ENCODE assay signal across 14 cellular contexts in genomic region chr12:9793774-9794395, GRCh38. TPM values are rescaled to one million over a fixed set of nuclear protein-coding genes. Genes with fewer than 3 reads are reported as not detected.
DNase-seq lines count a peak whose midpoint lies in the region; ATAC-seq and TF ChIP-seq lines count a peak whose summit lies in the region.
"Had no signal": no experiment of that assay in that cellular context is flagged by ENCODE, and none has a peak within 500 bp of the region (broad histone marks: within the 10 kb centered on the region; RNA-seq: fewer than 3 reads in every experiment).

No MANE protein-coding gene starts in this region.

- H3K27me3 ChIP-seq in prostate gland (replicated peaks; ENCODE audit: insufficient read depth), result no peaks in the 10 kb centered on the region

- peaks cover 3 to 4% of the 10 kb centered on the region in 2 donors for H3K36me3 Mint-ChIP-seq in activated T-cell treated with anti-CD3 and anti-CD28 coated beads, Interleukin-2, amount 50 U/mL, for 72 hours (ENCODE audit: insufficient read depth in 2 of 2)
- peaks cover 6% of the 10 kb centered on the region in 2 donors for H3K36me3 Mint-ChIP-seq in activated naive CD4-positive, alpha-beta T cell treated with anti-CD3 and anti-CD28 coated beads, Interleukin-2, amount 50 U/mL, for 72 hours
- H3K36me3 Mint-ChIP-seq in stimulated activated effector memory CD8-positive, alpha-beta T cell treated with anti-CD3 and anti-CD28 coated beads, Interleukin-12 subunit alpha, Interleukin-12 subunit beta, amount 100 ng/mL, for 72 hours, result peaks cover 17% of the 10 kb centered on the region

- 79% methylated on average over 8 of the region's 8 CpGs for WGBS in prostate gland

- intact Hi-C loops in prostate gland (cut with DNase I), result no loop called here

- H3K4me1 ChIP-seq in prostate gland (replicated peaks), result no peaks in the 10 kb centered on the region

- H3K27ac Mint-ChIP-seq in activated T-cell treated with anti-CD3 and anti-CD28 coated beads, Interleukin-2, amount 50 U/mL, for 72 hours, result peak overlapping the region; percentile 99
- H3K27ac Mint-ChIP-seq in activated naive CD4-positive, alpha-beta T cell treated with anti-CD3 and anti-CD28 coated beads, Interleukin-2, amount 50 U/mL, for 72 hours, result peak overlapping the region; percentile 53 to 91
- H3K27ac Mint-ChIP-seq in stimulated activated effector memory CD8-positive, alpha-beta T cell treated with anti-CD3 and anti-CD28 coated beads, Interleukin-12 subunit alpha, Interleukin-12 subunit beta, amount 100 ng/mL, for 72 hours, result peak overlapping the region; percentile 78

- no peak for TF ChIP-seq CTCF in prostate gland (IDR thresholded peaks at IDR 0.05)

- no peaks in the 10 kb centered on the region for H3K36me3 ChIP-seq in prostate gland

- peak overlapping the region; percentile 72 to 88 for H3K4me3 Mint-ChIP-seq in activated T-cell treated with anti-CD3 and anti-CD28 coated beads, Interleukin-2, amount 50 U/mL, for 72 hours
- peak overlapping the region; percentile 63 for H3K4me3 Mint-ChIP-seq in stimulated activated effector memory CD8-positive, alpha-beta T cell treated with anti-CD3 and anti-CD28 coated beads, Interleukin-12 subunit alpha, Interleukin-12 subunit beta, amount 100 ng/mL, for 72 hours

- no peaks in the 10 kb centered on the region for H3K9me3 ChIP-seq in prostate gland
- H3K9me3 ChIP-seq: SK-N-SH had no signal

- peaks cover 78% of the 10 kb centered on the region for H3K4me1 Mint-ChIP-seq in activated T-cell treated with anti-CD3 and anti-CD28 coated beads, Interleukin-2, amount 50 U/mL, for 72 hours (ENCODE audit: low read depth)
- H3K4me1 Mint-ChIP-seq in stimulated activated effector memory CD8-positive, alpha-beta T cell treated with anti-CD3 and anti-CD28 coated beads, Interleukin-12 subunit alpha, Interleukin-12 subunit beta, amount 100 ng/mL, for 72 hours, result peaks cover 51% of the 10 kb centered on the region

- no peak for DNase-seq in activated T-cell treated with anti-CD3 and anti-CD28 coated beads, Interleukin-2, amount 50 U/mL, for 72 hours
- no peak for DNase-seq in activated T-cell treated with anti-CD3 and anti-CD28 coated beads for 4 hours
- DNase-seq in NOMO-1 treated with dmso at 0.1 percent for 144 hours (lab: John Stamatoyannopoulos, UW; ENCODE audit: unreplicated experiment), result peak; percentile 82
- no peak for DNase-seq in activated naive CD4-positive, alpha-beta T cell treated with anti-CD3 and anti-CD28 coated beads, Interleukin-2, amount 50 U/mL, for 72 hours (ENCODE audit: low spot score in 2 of 2)
- DNase-seq in stimulated activated effector memory CD8-positive, alpha-beta T cell treated with anti-CD3 and anti-CD28 coated beads, Interleukin-12 subunit alpha, Interleukin-12 subunit beta, amount 100 ng/mL, for 72 hours (ENCODE audit: low spot score in 2 of 2), result no peak
- DNase-seq in hippocampal formation (lab: John Stamatoyannopoulos, UW), result no peak
- no peak for DNase-seq in prostate gland (ENCODE audit: low spot score)
- DNase-seq: glutamatergic neuron, left ventricle myocardium superior, NCI-H1417 treated with DMSO at 0.1 percent for 48 hours, NCI-H748 treated with DMSO at 0.1 percent for 48 hours, SK-N-SH had no signal

- no peak overlapping the region for H3K27ac ChIP-seq in prostate gland
- H3K27ac ChIP-seq: skin epidermis had no signal

- no peak for TF ChIP-seq POLR2A in prostate gland (IDR thresholded peaks at IDR 0.05)

- H3K27me3 Mint-ChIP-seq in activated T-cell treated with anti-CD3 and anti-CD28 coated beads, Interleukin-2, amount 50 U/mL, for 72 hours (ENCODE audit: low read depth), result no peaks in the 10 kb centered on the region

- peak in 1 of 2 donors; percentile 27 for ATAC-seq in activated T-cell treated with anti-CD3 and anti-CD28 coated beads, Interleukin-2, amount 50 U/mL, for 72 hours (replicated peaks in 1 of 2)
- ATAC-seq in activated naive CD4-positive, alpha-beta T cell treated with anti-CD3 and anti-CD28 coated beads, Interleukin-2, amount 50 U/mL, for 72 hours, result no peak
- no peak for ATAC-seq in stimulated activated effector memory CD8-positive, alpha-beta T cell treated with anti-CD3 and anti-CD28 coated beads, Interleukin-12 subunit alpha, Interleukin-12 subunit beta, amount 100 ng/mL, for 72 hours
- no peak for ATAC-seq in GM18858 (IDR thresholded peaks at IDR 0.05; ENCODE audit: unreplicated experiment)
- ATAC-seq: left ventricle myocardium superior had no signal

- H3K4me3 ChIP-seq in prostate gland, result no peak overlapping the region
- H3K4me3 ChIP-seq: skin epidermis had no signal

- peaks cover 2 to 7% of the 10 kb centered on the region in 2 donors for H3K9me3 Mint-ChIP-seq in activated T-cell treated with anti-CD3 and anti-CD28 coated beads, Interleukin-2, amount 50 U/mL, for 72 hours
- H3K9me3 Mint-ChIP-seq in activated naive CD4-positive, alpha-beta T cell treated with anti-CD3 and anti-CD28 coated beads, Interleukin-2, amount 50 U/mL, for 72 hours, result peaks cover 4 to 9% of the 10 kb centered on the region in 2 donors
- peaks cover 6% of the 10 kb centered on the region for H3K9me3 Mint-ChIP-seq in stimulated activated effector memory CD8-positive, alpha-beta T cell treated with anti-CD3 and anti-CD28 coated beads, Interleukin-12 subunit alpha, Interleukin-12 subunit beta, amount 100 ng/mL, for 72 hours

RNA-seq across cellular contexts. Expression of gene CD69, which starts 33.2 kb away (rescaled TPM):
- total RNA-seq in activated T-cell treated with anti-CD3 and anti-CD28 coated beads, Interleukin-2, amount 50 U/mL, for 72 hours, result 100 to 1,000 TPM; 126 to 158 TPM
- 10 to 100 TPM; 72.7 to 91.1 TPM for total RNA-seq in activated naive CD4-positive, alpha-beta T cell treated with anti-CD3 and anti-CD28 coated beads, Interleukin-2, amount 50 U/mL, for 72 hours
- total RNA-seq in prostate gland, result 1 to 10 TPM; 1.9 to 2.2 TPM

RNA-seq across cellular contexts. Expression of gene KLRF1, which starts 33.4 kb away (rescaled TPM):
- total RNA-seq in activated T-cell treated with anti-CD3 and anti-CD28 coated beads, Interleukin-2, amount 50 U/mL, for 72 hours, result under 1 TPM; 0.29 to 0.72 TPM
- under 1 TPM in 1 of 2 donors, not detected in 1; 0.45 TPM for total RNA-seq in activated naive CD4-positive, alpha-beta T cell treated with anti-CD3 and anti-CD28 coated beads, Interleukin-2, amount 50 U/mL, for 72 hours
- not detected for total RNA-seq in prostate gland

Comparison
In these comparisons a context has a peak if more than half of its experiments do, and no peak if none do; other contexts are left out.
1. RNA of gene CD69, which starts 33.2 kb away (total RNA-seq): 126 to 158 TPM in activated T-cell treated with anti-CD3 and anti-CD28 coated beads, Interleukin-2, amount 50 U/mL, for 72 hours and 72.7 to 91.1 TPM in activated naive CD4-positive, alpha-beta T cell treated with anti-CD3 and anti-CD28 coated beads, Interleukin-2, amount 50 U/mL, for 72 hours; 1.9 to 2.2 TPM in prostate gland; every median in the first group is over 10 times any median in the second.
2. Peak in every context shown above with its lines, with median percentiles within 50 percentile points of each other: H3K27ac Mint-ChIP-seq.